12 cellular contexts compared by ENCODE assay signal in the genomic region with DNA sequence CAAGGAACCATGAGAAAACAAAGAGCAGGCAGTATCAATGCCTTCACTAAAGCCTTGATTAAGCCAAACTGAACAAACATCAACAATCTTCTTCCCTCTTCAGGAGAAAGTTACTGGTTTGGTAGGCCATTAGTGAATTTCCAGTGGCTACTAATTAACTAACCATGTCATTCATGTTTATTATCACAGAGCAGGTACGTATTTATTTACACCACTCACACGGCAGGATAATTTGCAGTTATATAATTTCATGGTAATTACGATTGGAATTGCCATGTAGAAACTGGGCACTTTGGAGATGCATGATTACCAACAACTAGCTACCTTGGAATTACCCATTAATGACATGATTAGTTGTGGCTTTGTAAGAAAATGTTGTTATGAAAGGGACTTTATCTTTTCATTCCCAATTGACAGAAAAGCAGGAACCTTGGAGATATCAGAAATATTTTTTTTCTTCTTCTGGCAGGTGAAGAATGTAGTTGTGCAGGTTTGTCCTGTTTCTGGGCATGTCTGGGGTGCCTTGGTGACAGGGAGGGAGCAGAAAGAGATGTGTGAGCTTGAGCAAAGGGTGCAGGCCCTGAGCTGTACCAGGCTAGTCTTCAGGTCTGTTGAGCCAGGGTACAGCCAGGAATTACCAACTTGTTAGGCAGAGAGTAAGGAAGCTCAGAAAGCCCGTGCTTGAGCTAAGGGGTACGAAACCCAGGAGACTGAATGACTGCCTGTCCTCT.
DNase-seq lines count a peak whose midpoint lies in the region; ATAC-seq and TF ChIP-seq lines count a peak whose summit lies in the region.
"Had no signal": no experiment of that assay in that cellular context is flagged by ENCODE, and none has a peak within 500 bp of the region (broad histone marks: within the 10 kb centered on the region; RNA-seq: fewer than 3 reads in every experiment).

No MANE protein-coding gene starts in this region.

- peak; percentile 46 to 52 for ATAC-seq in lower lobe of right lung
- no peak for ATAC-seq in natural killer cell treated with Interleukin-12 subunit alpha and Interleukin-12 subunit beta and Interleukin-15 and Interleukin-18, amount 100 ng/mL, for 72 hours

- H3K27ac ChIP-seq in caudate nucleus (ENCODE audit: low read depth, low read length) (peak overlapping the region; percentile 18), lower lobe of right lung (peak overlapping the region; percentile 66), tibial artery (peak overlapping the region; percentile 65 to 76)
- H3K27ac ChIP-seq: brain microvascular endothelial cell, C4-2B, SJCRH30 had no signal

- H3K4me1 Mint-ChIP-seq in T-helper 2 cell treated with Interferon-gamma antibody and Interleukin-4, amounts not matched to agents 5 μg/mL and 100 μg/mL, for 36 hours (ENCODE audit: low read depth) = peaks cover 7% of the 10 kb centered on the region
- peaks cover 35 to 41% of the 10 kb centered on the region in 2 donors for H3K4me1 Mint-ChIP-seq in natural killer cell treated with Interleukin-12 subunit alpha and Interleukin-12 subunit beta and Interleukin-15 and Interleukin-18, amount 100 ng/mL, for 72 hours (ENCODE audit: low read depth in 2 of 2)

- H3K36me3 Mint-ChIP-seq in T-helper 2 cell treated with Interferon-gamma antibody and Interleukin-4, amounts not matched to agents 5 μg/mL and 100 μg/mL, for 36 hours (ENCODE audit: low read depth) = no peaks in the 10 kb centered on the region
- no peaks in the 10 kb centered on the region for H3K36me3 Mint-ChIP-seq in natural killer cell treated with Interleukin-12 subunit alpha and Interleukin-12 subunit beta and Interleukin-15 and Interleukin-18, amount 100 ng/mL, for 72 hours

- H3K4me3 ChIP-seq in lower lobe of right lung = no peak overlapping the region
- no peak overlapping the region for H3K4me3 ChIP-seq in tibial artery
- H3K4me3 ChIP-seq: SJCRH30 had no signal

- TF ChIP-seq CTCF in lower lobe of right lung (IDR thresholded peaks at IDR 0.05) = no peak
- TF ChIP-seq CTCF in tibial artery (IDR thresholded peaks at IDR 0.05) = no peak

- no peaks in the 10 kb centered on the region for H3K9me3 Mint-ChIP-seq in T-helper 2 cell treated with Interferon-gamma antibody and Interleukin-4, amounts not matched to agents 5 μg/mL and 100 μg/mL, for 36 hours
- H3K9me3 Mint-ChIP-seq in natural killer cell treated with Interleukin-12 subunit alpha and Interleukin-12 subunit beta and Interleukin-15 and Interleukin-18, amount 100 ng/mL, for 72 hours = peaks cover 4% of the 10 kb centered on the region

- H3K27ac Mint-ChIP-seq in T-helper 2 cell treated with Interferon-gamma antibody and Interleukin-4, amounts not matched to agents 5 μg/mL and 100 μg/mL, for 36 hours = no peak overlapping the region
- H3K27ac Mint-ChIP-seq in natural killer cell treated with Interleukin-12 subunit alpha and Interleukin-12 subunit beta and Interleukin-15 and Interleukin-18, amount 100 ng/mL, for 72 hours = peak overlapping the region in 1 of 2 donors; percentile 87

- H3K4me1 ChIP-seq in lower lobe of right lung (peaks cover 20% of the 10 kb centered on the region), tibial artery (peaks cover 0 to 34% (median 16%) of the 10 kb centered on the region in 4 donors)

- H3K36me3 ChIP-seq in lower lobe of right lung (no peaks in the 10 kb centered on the region), tibial artery (no peaks in the 10 kb centered on the region)
- H3K36me3 ChIP-seq: brain microvascular endothelial cell had no signal

- no peaks in the 10 kb centered on the region for H3K9me3 ChIP-seq in lower lobe of right lung
- no peaks in the 10 kb centered on the region for H3K9me3 ChIP-seq in tibial artery
- H3K9me3 ChIP-seq: SJCRH30 had no signal

- DNase-seq in NCI-H1417 (lab: John Stamatoyannopoulos, UW) (peak in 2 of 3 experiments; percentile 72 to 95), caudate nucleus (lab: John Stamatoyannopoulos, UW) (no peak), lower lobe of right lung (no peak), tibial artery (no peak), SW480 (ENCODE audit: low spot score) (no peak)
- DNase-seq in T-helper 2 cell treated with Interferon-gamma antibody and Interleukin-4, amounts not matched to agents 5 μg/mL and 100 μg/mL, for 36 hours (ENCODE audit: low spot score) = no peak
- DNase-seq in natural killer cell treated with Interleukin-12 subunit alpha and Interleukin-12 subunit beta and Interleukin-15 and Interleukin-18, amount 100 ng/mL, for 72 hours (ENCODE audit: low spot score) = no peak
- DNase-seq: brain microvascular endothelial cell, mesendoderm, NCI-H2029 had no signal

- H3K27me3 Mint-ChIP-seq in T-helper 2 cell treated with Interferon-gamma antibody and Interleukin-4, amounts not matched to agents 5 μg/mL and 100 μg/mL, for 36 hours (ENCODE audit: low read depth) = peaks cover 22% of the 10 kb centered on the region
- H3K27me3 Mint-ChIP-seq in natural killer cell treated with Interleukin-12 subunit alpha and Interleukin-12 subunit beta and Interleukin-15 and Interleukin-18, amount 100 ng/mL, for 72 hours = no peaks in the 10 kb centered on the region

- intact Hi-C loops in lower lobe of right lung (cut with DNase I) (loop anchor here (5.0 kb wide), 1 partner anchor 331 kb away; no protein-coding TSS in a partner anchor), tibial artery (cut with DNase I; ENCODE audit: low total_unique reads) (loop anchor here (5.0 kb wide), 1 partner anchor 331 kb away; no protein-coding TSS in a partner anchor)

- no peak overlapping the region for H3K4me3 Mint-ChIP-seq in T-helper 2 cell treated with Interferon-gamma antibody and Interleukin-4, amounts not matched to agents 5 μg/mL and 100 μg/mL, for 36 hours
- no peak overlapping the region for H3K4me3 Mint-ChIP-seq in natural killer cell treated with Interleukin-12 subunit alpha and Interleukin-12 subunit beta and Interleukin-15 and Interleukin-18, amount 100 ng/mL, for 72 hours

- H3K27me3 ChIP-seq in lower lobe of right lung (ENCODE audit: low read depth) (no peaks in the 10 kb centered on the region), tibial artery (no peaks in the 10 kb centered on the region)
- H3K27me3 ChIP-seq: brain microvascular endothelial cell, SJCRH30 had no signal

Comparison
In these comparisons a context has a peak if more than half of its experiments do, and no peak if none do; other contexts are left out.
1. DNase-seq: peak in NCI-H1417 (2 of 3); none in caudate nucleus (0 of 61), lower lobe of right lung (single experiment), tibial artery (0 of 2), T-helper 2 cell treated with Interferon-gamma antibody and Interleukin-4, amounts not matched to agents 5 μg/mL and 100 μg/mL, for 36 hours (single experiment), natural killer cell treated with Interleukin-12 subunit alpha and Interleukin-12 subunit beta and Interleukin-15 and Interleukin-18, amount 100 ng/mL, for 72 hours (single experiment) and SW480 (single experiment).
2. H3K27ac ChIP-seq: peak in every context shown above with its lines; median percentile 70 in tibial artery; 66 in lower lobe of right lung; 18 in caudate nucleus.
3. ATAC-seq: peak in lower lobe of right lung (2 of 2); none in natural killer cell treated with Interleukin-12 subunit alpha and Interleukin-12 subunit beta and Interleukin-15 and Interleukin-18, amount 100 ng/mL, for 72 hours (0 of 2).